1 cellular context compared by ENCODE assay signal in genomic region chr18:24588440-24588839, GRCh38.
TF ChIP-seq lines count a peak whose summit lies in the region.

No MANE protein-coding gene starts in this region.

TF ChIP-seq in H1, 55 proteins besides CTCF, POLR2A, EP300 and RAD21 (continued from another document):
- TF ChIP-seq CHD7 (IDR thresholded peaks at IDR 0.05; ENCODE audit: insufficient replicate concordance, low read length): no peak
- TF ChIP-seq RXRA (IDR thresholded peaks at IDR 0.05; ENCODE audit: insufficient read depth, low read depth, low read length): no peak
- no peak for TF ChIP-seq ASH2L (IDR thresholded peaks at IDR 0.05; ENCODE audit: low read length)
- no peak for TF ChIP-seq JUN (IDR thresholded peaks at IDR 0.05; ENCODE audit: low read depth, low read length)
- TF ChIP-seq HDAC6 (IDR thresholded peaks at IDR 0.05; ENCODE audit: low read depth, low read length): no peak
- TF ChIP-seq CBX8 (IDR thresholded peaks at IDR 0.05; ENCODE audit: borderline replicate concordance, low read depth, low read length): no peak
- TF ChIP-seq POU5F1 (IDR thresholded peaks at IDR 0.05; ENCODE audit: low read depth, low read length): no peak
- no peak for TF ChIP-seq RNF2 (IDR thresholded peaks at IDR 0.05; ENCODE audit: borderline replicate concordance, low read depth, low read length, missing control alignments, poor library complexity, severe bottlenecking)
- TF ChIP-seq SUZ12 (IDR thresholded peaks at IDR 0.05; ENCODE audit: low read length): no peak
- no peak for TF ChIP-seq TBP (IDR thresholded peaks at IDR 0.05; ENCODE audit: low read depth, low read length)
- TF ChIP-seq EZH2 (IDR thresholded peaks at IDR 0.05; ENCODE audit: low read depth, low read length, severe bottlenecking): no peak
- no peak for TF ChIP-seq KDM1A (IDR thresholded peaks at IDR 0.05; ENCODE audit: borderline replicate concordance, low read length)
- no peak for TF ChIP-seq BACH1 (IDR thresholded peaks at IDR 0.05; ENCODE audit: low read length)
- TF ChIP-seq CEBPB (IDR thresholded peaks at IDR 0.05; ENCODE audit: low read depth, low read length): no peak
- no peak for TF ChIP-seq KDM5A (IDR thresholded peaks at IDR 0.05; ENCODE audit: low read length)
- no peak for TF ChIP-seq SAP30 (IDR thresholded peaks at IDR 0.05; ENCODE audit: insufficient read depth, insufficient replicate concordance, low read length)
- TF ChIP-seq SIX5 (IDR thresholded peaks at IDR 0.05; ENCODE audit: low read depth, low read length): no peak
